Comparison of ENCODE assay signal across 15 cellular contexts in the genomic region with DNA sequence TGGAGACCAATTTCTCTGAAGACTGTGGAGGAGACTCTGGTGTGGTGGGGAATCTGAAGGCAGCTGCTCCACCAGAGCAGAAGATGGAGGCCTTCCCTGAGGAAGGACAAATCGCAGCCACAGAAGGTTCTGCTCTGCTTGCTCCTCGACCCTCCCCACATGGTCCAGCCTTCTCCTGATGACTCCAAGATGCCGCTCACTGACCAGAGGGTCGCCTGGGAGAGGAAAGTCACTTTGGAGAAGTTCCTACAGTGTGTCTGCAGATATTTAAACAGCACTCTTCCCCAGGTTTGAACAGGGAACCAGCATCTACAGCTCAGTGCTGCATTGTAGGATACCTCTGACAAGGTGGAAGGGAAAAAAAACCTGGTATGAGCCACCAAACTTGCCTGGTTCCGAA. TPM values are rescaled to one million over a fixed set of nuclear protein-coding genes. Genes with fewer than 3 reads are reported as not detected.
DNase-seq lines count a peak whose midpoint lies in the region; ATAC-seq, FAIRE-seq and TF ChIP-seq lines count a peak whose summit lies in the region.
"Had no signal": no experiment of that assay in that cellular context is flagged by ENCODE, and none has a peak within 500 bp of the region (broad histone marks: within the 10 kb centered on the region; RNA-seq: fewer than 3 reads in every experiment).

No MANE protein-coding gene starts in this region.

- no peaks in the 10 kb centered on the region for H3K9me3 ChIP-seq in HCT116 (ENCODE audit: control insufficient read depth in 1 of 2, insufficient read depth in 1 of 2, low read depth in 1 of 2, low read length in 2 of 2)
- H3K9me3 ChIP-seq in K562 (replicated peaks; ENCODE audit: control insufficient read depth, insufficient read depth, low read depth, low read length) = no peaks in the 10 kb centered on the region
- H3K9me3 ChIP-seq in neuronal stem cell (replicated peaks in 1 of 2; ENCODE audit: control insufficient read depth in 2 of 2, insufficient read depth in 1 of 2, low read depth in 1 of 2, low read length in 2 of 2) = no peaks in the 10 kb centered on the region

- no peak for TF ChIP-seq POLR2A in HCT116 (IDR thresholded peaks at IDR 0.05; ENCODE audit: borderline replicate concordance, extremely low read depth, insufficient read depth, insufficient read length)
- TF ChIP-seq POLR2A in K562 (conservative IDR thresholded peaks at IDR 0.05) = no peak

- no peak for TF ChIP-seq EP300 in K562 (IDR thresholded peaks at IDR 0.05; ENCODE audit: low read length)

- 58% methylated on average over 5 of the region's 5 CpGs for WGBS in K562 (ENCODE audit: insufficient coverage, low coverage, missing lambda C conversion rate)
- WGBS in neuronal stem cell (ENCODE audit: extremely low coverage in 2 of 2, insufficient read length in 2 of 2, insufficient replicate concordance in 1 of 2), 2 donors = no CpG with 5 or more reads among the region's 5 CpGs

- TF ChIP-seq CTCF in HCT116 (IDR thresholded peaks at IDR 0.05 in 2 of 3, conservative IDR thresholded peaks at IDR 0.05 in 1 of 3; ENCODE audit: borderline replicate concordance in 1 of 3, insufficient read depth in 1 of 3, low read depth in 2 of 3, low read length in 2 of 3) = no peak
- TF ChIP-seq CTCF in K562 (IDR thresholded peaks at IDR 0.05 in 2 of 3, conservative IDR thresholded peaks at IDR 0.05 in 1 of 3; ENCODE audit: insufficient read depth in 2 of 3, low read depth in 1 of 3, low read length in 3 of 3) = no peak
- TF ChIP-seq CTCF in nephron progenitor cell (IDR thresholded peaks at IDR 0.05) = no peak

- no peak overlapping the region for H3K4me3 ChIP-seq in HCT116 (replicated peaks in 1 of 2; ENCODE audit: low read depth in 1 of 2, low read length in 2 of 2)
- no peak overlapping the region for H3K4me3 ChIP-seq in K562
- no peak overlapping the region for H3K4me3 ChIP-seq in neuronal stem cell (ENCODE audit: low read length in 2 of 2)
- H3K4me3 ChIP-seq: GM23248 had no signal

- H3K9me3 Mint-ChIP-seq in nephron progenitor cell = no peaks in the 10 kb centered on the region
- H3K9me3 Mint-ChIP-seq: CD4-positive, alpha-beta T cell had no signal

- POLR2A ChIA-PET in HCT116 (lab: Charles Lee) = interaction anchor here (1.4 kb wide), 1 partner anchor 44 kb away, joined by 3 read pairs; a partner anchor contains a TSS
- POLR2A ChIA-PET in K562 (lab: Yijun Ruan, JAX) = interaction anchor here (0.6 to 1.4 kb wide), 6 partner anchors 9 to 36 kb away, joined by 3 to 4 read pairs (median 4); a partner anchor contains a TSS

- intact Hi-C loops in HCT116 (cut with micrococcal nuclease) (no loop called here), K562 (cut with micrococcal nuclease) (no loop called here)

- TF ChIP-seq RAD21 in HCT116 (IDR thresholded peaks at IDR 0.05; ENCODE audit: low read depth) (no peak), K562 (CRISPR knock-in tag; conservative IDR thresholded peaks at IDR 0.05 in 1 of 2, IDR thresholded peaks at IDR 0.05 in 1 of 2) (no peak)

- no peak overlapping the region for H3K4me2 ChIP-seq in HCT116 (ENCODE audit: low read length)
- H3K4me2 ChIP-seq in K562 (ENCODE audit: insufficient read depth, low read length) = no peak overlapping the region
- no peak overlapping the region for H3K4me2 ChIP-seq in neuronal stem cell (ENCODE audit: insufficient read depth, low read length, poor library complexity, severe bottlenecking)

- no peak overlapping the region for H2BK12ac ChIP-seq in neuronal stem cell (ENCODE audit: low read length)

- no peak for DNase-seq in HCT116 (ENCODE audit: low read depth, low spot score)
- no peak for DNase-seq in K562 (ENCODE audit: extremely low read depth in 1 of 4, low spot score in 3 of 4)
- no peak for DNase-seq in neuronal stem cell (ENCODE audit: low spot score)
- no peak for DNase-seq in nephron progenitor cell
- no peak for DNase-seq in DMS153 treated with DMSO at 0.1 percent for 48 hours (lab: John Stamatoyannopoulos, UW; ENCODE audit: unreplicated experiment)
- DNase-seq: C1 segment of cervical spinal cord; CD4-positive, alpha-beta T cell; DMS153; GM23248; H7; KG1 had no signal

- no peak overlapping the region for H3K27ac Mint-ChIP-seq in nephron progenitor cell
- H3K27ac Mint-ChIP-seq: B cell; CD4-positive, alpha-beta T cell had no signal

- H2AFZ ChIP-seq in HCT116 (ENCODE audit: low read depth, low read length, poor library complexity, severe bottlenecking) (no peak overlapping the region), K562 (ENCODE audit: low read depth, low read length) (0 out of 2 replicates have a peak overlapping the region, but pooled peaks have one; percentile 44), neuronal stem cell (ENCODE audit: low read length) (peak overlapping the region; percentile 49)
- H2AFZ ChIP-seq: GM23248 had no signal

- H3K27ac ChIP-seq in HCT116 (ENCODE audit: low read depth, low read length) (no peak overlapping the region), K562 (ENCODE audit: extremely low read depth, low read depth, low read length) (no peak overlapping the region), neuronal stem cell (replicated peaks; ENCODE audit: low read length) (no peak overlapping the region)
- H3K27ac ChIP-seq: GM23248 had no signal

- no peak overlapping the region for H4K91ac ChIP-seq in neuronal stem cell (ENCODE audit: low read depth, low read length, poor library complexity)

- H3K4me1 Mint-ChIP-seq in nephron progenitor cell = peaks cover 27% of the 10 kb centered on the region

- peak overlapping the region; percentile 42 for H3K18ac ChIP-seq in neuronal stem cell (ENCODE audit: low read length)

- H2BK15ac ChIP-seq in neuronal stem cell (ENCODE audit: low read length) = no peak overlapping the region

- BruUV-seq in HCT116 (replicated peaks; lab: Mats Ljungman, UMichigan) (no TSS peak), K562 (replicated peaks; lab: Mats Ljungman, UMichigan) (no TSS peak)

- no peak overlapping the region for H3K4me3 Mint-ChIP-seq in nephron progenitor cell
- H3K4me3 Mint-ChIP-seq: B cell; CD4-positive, alpha-beta T cell had no signal

- no peaks in the 10 kb centered on the region for H3K9me1 ChIP-seq in K562 (ENCODE audit: control insufficient read depth, insufficient read depth, low read length)

- H3K9ac ChIP-seq in HCT116 (ENCODE audit: low read length) (no peak overlapping the region), K562 (ENCODE audit: insufficient read depth in 1 of 2, low read depth in 2 of 2, low read length in 2 of 2) (no peak overlapping the region; a peak in 1 of 4 replicates), neuronal stem cell (ENCODE audit: low read depth, low read length, poor library complexity) (no peak overlapping the region)
- H3K9ac ChIP-seq: GM23248 had no signal

- no peak for FAIRE-seq in K562 (lab: Jason Lieb, UNC)
- FAIRE-seq: A204.1 had no signal

- H3K79me2 ChIP-seq in HCT116 (ENCODE audit: insufficient read depth, low read length) = peaks cover 72% of the 10 kb centered on the region
- H3K79me2 ChIP-seq in K562 (ENCODE audit: control insufficient read depth, insufficient read depth, low read length) = no peaks in the 10 kb centered on the region

- in situ Hi-C loops in K562 (cut with MboI) = no loop called here

- RAD21 ChIA-PET in HCT116 (lab: Charles Lee; ENCODE audit: low non-redundant PET in 1 of 2, low total read pairs in 2 of 2, uncharacterized antibody in 2 of 2, unreplicated experiment in 2 of 2) = no interaction called here

- CTCF ChIA-PET in HCT116 (lab: Charles Lee) (no interaction called here), K562 (lab: Yijun Ruan, JAX; ENCODE audit: low intra/inter-chr PET ratio) (no interaction called here)

- H2AK5ac ChIP-seq in neuronal stem cell (ENCODE audit: low read depth, low read length) = no peak overlapping the region

- no peak overlapping the region for H3K14ac ChIP-seq in neuronal stem cell (ENCODE audit: low read length)

- H3K4me1 ChIP-seq in HCT116 (ENCODE audit: control insufficient read depth in 1 of 2, insufficient read depth in 2 of 2, low read length in 2 of 2) (peaks cover 21 to 23% of the 10 kb centered on the region in 2 experiments), K562 (replicated peaks in 1 of 2; ENCODE audit: control insufficient read depth in 2 of 2, insufficient read depth in 2 of 2, low read length in 2 of 2) (peaks cover 0 to 9% of the 10 kb centered on the region in 2 experiments; a peak in 3 of 5 replicates), neuronal stem cell (ENCODE audit: control insufficient read depth in 2 of 2, insufficient read depth in 1 of 2, low read depth in 1 of 2, low read length in 2 of 2) (peaks cover 0 to 6% of the 10 kb centered on the region in 2 donors)

- H3K36me3 Mint-ChIP-seq in nephron progenitor cell (ENCODE audit: low read depth) = no peaks in the 10 kb centered on the region

- no peak; the same call in 1 of the 2 replicates for ATAC-seq in HCT116
- no peak for ATAC-seq in K562
- no peak for ATAC-seq in HG02588 (IDR thresholded peaks at IDR 0.05; ENCODE audit: unreplicated experiment)
- no peak for ATAC-seq in HG03378 (IDR thresholded peaks at IDR 0.05; ENCODE audit: unreplicated experiment)

- H3K79me1 ChIP-seq in neuronal stem cell (ENCODE audit: low read depth, low read length) = no peaks in the 10 kb centered on the region

- H3K27me3 Mint-ChIP-seq in nephron progenitor cell (ENCODE audit: low read depth, poor library complexity) = peaks cover 4% of the 10 kb centered on the region
- H3K27me3 Mint-ChIP-seq: B cell; CD4-positive, alpha-beta T cell had no signal

- no peaks in the 10 kb centered on the region for H4K20me1 ChIP-seq in HCT116 (ENCODE audit: insufficient read depth)
- no peaks in the 10 kb centered on the region for H4K20me1 ChIP-seq in K562 (replicated peaks; ENCODE audit: control insufficient read depth, insufficient read depth, low read length)

- H4K8ac ChIP-seq in neuronal stem cell (ENCODE audit: low read depth, low read length) = no peak overlapping the region

- no peak overlapping the region for H3K23ac ChIP-seq in neuronal stem cell (ENCODE audit: low read depth, low read length, poor library complexity)

- H3K4ac ChIP-seq in neuronal stem cell (ENCODE audit: low read length) = no peak overlapping the region

- H2BK120ac ChIP-seq in neuronal stem cell (ENCODE audit: low read depth, low read length) = no peak overlapping the region

- H3K36me3 ChIP-seq in HCT116 (ENCODE audit: control insufficient read depth in 1 of 2, insufficient read depth in 2 of 2, low read length in 2 of 2) (peaks cover 0 to 28% of the 10 kb centered on the region in 2 experiments; a peak in 3 of 4 replicates), K562 (ENCODE audit: control insufficient read depth, insufficient read depth, low read length) (no peaks in the 10 kb centered on the region), neuronal stem cell (replicated peaks in 1 of 2; ENCODE audit: control insufficient read depth in 2 of 2, insufficient read depth in 2 of 2, low read length in 2 of 2) (no peaks in the 10 kb centered on the region)

- H2BK5ac ChIP-seq in neuronal stem cell (ENCODE audit: low read length) = no peak overlapping the region

- H3K9me2 ChIP-seq in HCT116 (ENCODE audit: insufficient read depth) = no peaks in the 10 kb centered on the region

- H3K27me3 ChIP-seq in HCT116 (ENCODE audit: insufficient read depth, low read length) (no peaks in the 10 kb centered on the region), K562 (ENCODE audit: control insufficient read depth in 2 of 2, insufficient read depth in 2 of 2, low read length in 2 of 2) (no peaks in the 10 kb centered on the region), neuronal stem cell (ENCODE audit: control insufficient read depth in 3 of 3, insufficient read depth in 3 of 3, low read depth in 1 of 3, low read length in 3 of 3) (no peaks in the 10 kb centered on the region)

RNA-seq across cellular contexts. Expression of a gene that starts 21.0 kb away (rescaled TPM):
- total RNA-seq in HCT116 (2021; ENCODE audit: unreplicated experiment) (118 TPM), K562 (2014; rRNA removed) (62.1 and 94.0 TPM in 2 replicates), K562 (2014; rRNA removed; fragmentation: Illumina TruSeq; extraction: Trizol) (102 and 108 TPM in 2 replicates), K562 (2015; rRNA removed; fragmentation: Illumina TruSeq; extraction: Trizol) (90.6 and 94.8 TPM in 2 replicates), K562 (2021) (105 and 111 TPM in 2 replicates)
- 121 and 141 TPM in 2 replicates for polyA plus RNA-seq in HCT116 (2012)
- 26.0 and 31.9 TPM in 2 replicates for total RNA-seq in K562 (2011; cell fraction: chromatin; rRNA removed; ENCODE audit: low replicate concordance)
- total RNA-seq in K562 (2011; cell fraction: nucleolus; rRNA removed) = 30.7 and 32.8 TPM in 2 replicates
- 38.1 and 51.1 TPM in 2 replicates for total RNA-seq in K562 (2011; cell fraction: nucleoplasm; rRNA removed)
- polyA plus RNA-seq in K562 (2011; rRNA removed) (198 and 273 TPM in 2 replicates), K562 (2014; fragmentation: Illumina TruSeq; extraction: Trizol) (116 and 140 TPM in 2 replicates), K562 (2014; fragmentation: Nextera tagmentation; extraction: Ambion mirVana) (100 to 1,000 TPM; 235 to 320 TPM), K562 (2014; rRNA removed) (113 and 117 TPM in 2 replicates)
- 118 and 163 TPM in 2 replicates for polyA plus RNA-seq in K562 (2011; cell fraction: cytosol; rRNA removed)
- 45.3 and 71.9 TPM in 2 replicates for polyA plus RNA-seq in K562 (2011; cell fraction: nucleus; rRNA removed)
- 120 and 125 TPM in 2 replicates for polyA plus RNA-seq in K562 (2012)
- 107 and 135 TPM in 2 replicates for polyA minus RNA-seq in K562 (2011; rRNA and poly(A)+ RNA removed)
- polyA minus RNA-seq in K562 (2011; cell fraction: cytosol; rRNA and poly(A)+ RNA removed) = 23.5 and 42.2 TPM in 2 replicates
- polyA minus RNA-seq in K562 (2011; cell fraction: nucleus; rRNA and poly(A)+ RNA removed) = 12.4 and 23.0 TPM in 2 replicates
- 75.6 TPM for polyA plus RNA-seq in neuronal stem cell (2013, experiment 1 of 2)
- polyA plus RNA-seq in neuronal stem cell (2013, experiment 2 of 2) = 76.4 TPM

RNA-seq across cellular contexts. Expression of a gene that starts 44.3 kb away (rescaled TPM):
- total RNA-seq in HCT116 (2021; ENCODE audit: unreplicated experiment) (42.2 TPM), K562 (2014; rRNA removed) (1.5 and 2.0 TPM in 2 replicates), K562 (2014; rRNA removed; fragmentation: Illumina TruSeq; extraction: Trizol) (1.5 TPM in 2 replicates), K562 (2015; rRNA removed; fragmentation: Illumina TruSeq; extraction: Trizol) (1.2 TPM in 2 replicates), K562 (2021) (2.3 and 2.7 TPM in 2 replicates)
- 21.7 and 27.6 TPM in 2 replicates for polyA plus RNA-seq in HCT116 (2012)
- total RNA-seq in K562 (2011; cell fraction: chromatin; rRNA removed; ENCODE audit: low replicate concordance) = 8.4 and 9.4 TPM in 2 replicates
- total RNA-seq in K562 (2011; cell fraction: nucleolus; rRNA removed) = 5.0 and 6.2 TPM in 2 replicates
- 7.3 and 9.5 TPM in 2 replicates for total RNA-seq in K562 (2011; cell fraction: nucleoplasm; rRNA removed)
- polyA plus RNA-seq in K562 (2011; rRNA removed) (0.75 and 1.2 TPM in 2 replicates), K562 (2014; fragmentation: Illumina TruSeq; extraction: Trizol) (1.7 and 2.1 TPM in 2 replicates), K562 (2014; fragmentation: Nextera tagmentation; extraction: Ambion mirVana) (under 1 TPM; 0.29 to 0.51 TPM), K562 (2014; rRNA removed) (1.4 TPM in 2 replicates)
- polyA plus RNA-seq in K562 (2011; cell fraction: cytosol; rRNA removed) = 0.47 and 0.79 TPM in 2 replicates
- polyA plus RNA-seq in K562 (2011; cell fraction: nucleus; rRNA removed) = 2.0 and 2.8 TPM in 2 replicates
- 2.6 and 3.4 TPM in 2 replicates for polyA plus RNA-seq in K562 (2012)
- 1.1 and 3.1 TPM in 2 replicates for polyA minus RNA-seq in K562 (2011; rRNA and poly(A)+ RNA removed)
- 0.29 and 2.1 TPM in 2 replicates for polyA minus RNA-seq in K562 (2011; cell fraction: cytosol; rRNA and poly(A)+ RNA removed)
- 0.89 and 1.3 TPM in 2 replicates for polyA minus RNA-seq in K562 (2011; cell fraction: nucleus; rRNA and poly(A)+ RNA removed)
- polyA plus RNA-seq in neuronal stem cell (2013, experiment 1 of 2) = 0.11 TPM
- polyA plus RNA-seq in neuronal stem cell (2013, experiment 2 of 2) = 0.18 TPM

RNA-seq across cellular contexts. Expression of a gene that starts 44.4 kb away (rescaled TPM):
- total RNA-seq in HCT116 (2021; ENCODE audit: unreplicated experiment) = 0.27 TPM
- polyA plus RNA-seq in HCT116 (2012) = 0.05 TPM in 1 of 2 replicates, not detected in the other
- total RNA-seq in K562 (2011; cell fraction: chromatin; rRNA removed; ENCODE audit: low replicate concordance) = 26.2 and 58.3 TPM in 2 replicates
- 24.0 and 24.1 TPM in 2 replicates for total RNA-seq in K562 (2011; cell fraction: nucleolus; rRNA removed)
- total RNA-seq in K562 (2011; cell fraction: nucleoplasm; rRNA removed) = 18.1 and 18.9 TPM in 2 replicates
- total RNA-seq in K562 (2014; rRNA removed) = 1.0 and 1.8 TPM in 2 replicates
- 0.57 and 0.87 TPM in 2 replicates for total RNA-seq in K562 (2014; rRNA removed; fragmentation: Illumina TruSeq; extraction: Trizol)
- 0.94 and 1.2 TPM in 2 replicates for total RNA-seq in K562 (2015; rRNA removed; fragmentation: Illumina TruSeq; extraction: Trizol)
- 1.7 and 3.3 TPM in 2 replicates for total RNA-seq in K562 (2021)
- polyA plus RNA-seq in K562 (2011; rRNA removed) = 3.2 and 3.3 TPM in 2 replicates
- polyA plus RNA-seq in K562 (2011; cell fraction: cytosol; rRNA removed) = 2.4 and 2.6 TPM in 2 replicates
- polyA plus RNA-seq in K562 (2011; cell fraction: nucleus; rRNA removed) = 26.8 and 38.8 TPM in 2 replicates
- 3.0 and 5.1 TPM in 2 replicates for polyA plus RNA-seq in K562 (2012)
- 1.1 and 1.2 TPM in 2 replicates for polyA plus RNA-seq in K562 (2014; fragmentation: Illumina TruSeq; extraction: Trizol)
- not detected for polyA plus RNA-seq in K562 (2014; fragmentation: Nextera tagmentation; extraction: Ambion mirVana)
- polyA plus RNA-seq in K562 (2014; rRNA removed) = 1.6 and 3.9 TPM in 2 replicates
- polyA minus RNA-seq in K562 (2011; rRNA and poly(A)+ RNA removed) = 1.1 and 1.8 TPM in 2 replicates
- polyA minus RNA-seq in K562 (2011; cell fraction: cytosol; rRNA and poly(A)+ RNA removed) = 0.76 and 2.1 TPM in 2 replicates
- polyA minus RNA-seq in K562 (2011; cell fraction: nucleus; rRNA and poly(A)+ RNA removed) = 4.1 and 6.2 TPM in 2 replicates
- 26.2 TPM for polyA plus RNA-seq in neuronal stem cell (2013, experiment 1 of 2)
- 25.2 TPM for polyA plus RNA-seq in neuronal stem cell (2013, experiment 2 of 2)
